ENCODE assay signal across 10 cellular contexts in genomic region chr7:29565634-29565981, GRCh38. TPM values are rescaled to one million over a fixed set of nuclear protein-coding genes. Genes with fewer than 3 reads are reported as not detected.
A peak's percentile ranks its signal among the peaks of the same experiment; 100 is the strongest.
DNase-seq lines count a peak whose midpoint lies in the region; ATAC-seq and TF ChIP-seq lines count a peak whose summit lies in the region.
"Had no signal": no experiment of that assay in that cellular context is flagged by ENCODE, and none has a peak within 500 bp of the region (broad histone marks: within the 10 kb centered on the region; RNA-seq: fewer than 3 reads in every experiment).

No MANE protein-coding gene starts in this region.

- H3K4me3 Mint-ChIP-seq in naive B cell (peak overlapping the region; percentile 70 to 89 (median 80)), type B pancreatic cell (peak overlapping the region; percentile 99)

- ATAC-seq in heart left ventricle = no peak
- no peak for ATAC-seq in naive B cell (ENCODE audit: low read depth in 2 of 2)
- no peak for ATAC-seq in HG03439 (IDR thresholded peaks at IDR 0.05; ENCODE audit: unreplicated experiment)

- H3K27ac Mint-ChIP-seq in naive B cell (no peak overlapping the region), type B pancreatic cell (peak overlapping the region; percentile 41)

- no peak for TF ChIP-seq CTCF in heart left ventricle (IDR thresholded peaks at IDR 0.05)
- no peak for TF ChIP-seq CTCF in type B pancreatic cell (conservative IDR thresholded peaks at IDR 0.05)

- TF ChIP-seq POLR2A in heart left ventricle (IDR thresholded peaks at IDR 0.05) = no peak

- peaks cover 0 to 42% (median 27%) of the 10 kb centered on the region in 12 donors for H3K4me1 ChIP-seq in heart left ventricle
- peaks cover 20 to 25% of the 10 kb centered on the region in 2 donors for H3K4me1 ChIP-seq in duodenal mucosa (ENCODE audit: control insufficient read depth in 1 of 2, insufficient read depth in 2 of 2, low read length in 2 of 2)

- no peaks in the 10 kb centered on the region for H3K9me3 ChIP-seq in heart left ventricle
- H3K9me3 ChIP-seq in duodenal mucosa (ENCODE audit: control insufficient read depth in 1 of 2, low read length in 2 of 2) = no peaks in the 10 kb centered on the region

- no peaks in the 10 kb centered on the region for H3K36me3 ChIP-seq in heart left ventricle
- H3K36me3 ChIP-seq in duodenal mucosa (ENCODE audit: control insufficient read depth in 1 of 2, insufficient read depth in 2 of 2, low read length in 2 of 2) = no peaks in the 10 kb centered on the region

- intact Hi-C loops in heart left ventricle (cut with DNase I) = no loop called here
- intact Hi-C loops in cardiac septum (cut with DNase I) = no loop called here

- H3K36me3 Mint-ChIP-seq in naive B cell = peaks cover 0 to 9% of the 10 kb centered on the region in 2 donors
- peaks cover 3% of the 10 kb centered on the region for H3K36me3 Mint-ChIP-seq in type B pancreatic cell

- no peak for DNase-seq in heart left ventricle
- DNase-seq in cardiac septum (ENCODE audit: low spot score) = no peak
- DNase-seq in naive B cell = no peak
- no peak for DNase-seq in type B pancreatic cell (ENCODE audit: extremely low spot score, unreplicated experiment)
- no peak for DNase-seq in NCI-H1092 (lab: John Stamatoyannopoulos, UW)
- DNase-seq in NCI-H1417 (lab: John Stamatoyannopoulos, UW) = no peak
- DNase-seq: stimulated activated naive CD4-positive, alpha-beta T cell had no signal

- H3K27me3 Mint-ChIP-seq in naive B cell = peaks cover 57 to 84% (median 78%) of the 10 kb centered on the region in 3 donors
- peaks cover 46% of the 10 kb centered on the region for H3K27me3 Mint-ChIP-seq in type B pancreatic cell

- no peak overlapping the region for H3K27ac ChIP-seq in heart left ventricle
- H3K27ac ChIP-seq in duodenal mucosa (ENCODE audit: low read depth, low read length) = peak overlapping the region; percentile 87

- WGBS in heart left ventricle, 4 donors = 15 to 28% (median 18%) methylated on average over 13 of the region's 13 CpGs

- H3K27me3 ChIP-seq in heart left ventricle (peaks cover 5 to 77% (median 37%) of the 10 kb centered on the region in 9 donors), duodenal mucosa (ENCODE audit: control insufficient read depth in 1 of 2, insufficient read depth in 2 of 2, low read length in 2 of 2) (peaks cover 10 to 19% of the 10 kb centered on the region in 2 donors)

- peak overlapping the region; percentile 59 to 97 for H3K9ac ChIP-seq in duodenal mucosa (ENCODE audit: low read depth in 1 of 2, low read length in 2 of 2)

- H3K4me3 ChIP-seq in heart left ventricle (peak overlapping the region; percentile 21 to 67 (median 57)), duodenal mucosa (ENCODE audit: low read depth in 1 of 2, low read length in 2 of 2) (peak overlapping the region; percentile 97)

- H3K9me3 Mint-ChIP-seq in naive B cell (peaks cover 0 to 5% (median 3%) of the 10 kb centered on the region in 7 donors), type B pancreatic cell (no peaks in the 10 kb centered on the region)

- H3K4me1 Mint-ChIP-seq in naive B cell (peaks cover 12 to 33% (median 17%) of the 10 kb centered on the region in 3 donors), type B pancreatic cell (ENCODE audit: unreplicated experiment) (peaks cover 20% of the 10 kb centered on the region)

RNA-seq across cellular contexts. Expression of gene PRR15, which starts 2.0 kb away (rescaled TPM):
- 1 to 10 TPM in 1 of 9 donors, under 1 TPM in 4, not detected in 4; 0.17 to 7.0 (median 0.29) TPM for total RNA-seq in heart left ventricle
- polyA plus RNA-seq in heart left ventricle = under 1 TPM; 0.27 to 0.29 TPM
- 0.40 TPM for total RNA-seq in cardiac septum
- not detected for polyA plus RNA-seq in naive B cell (ENCODE audit: low read depth in 6 of 6)
- total RNA-seq in type B pancreatic cell (ENCODE audit: low replicate concordance) = 10.8 and 36.0 TPM in 2 replicates
- total RNA-seq: activated CD8-positive, alpha-beta memory T cell treated with anti-CD3 and anti-CD28 coated beads for 36 hours had no signal
